Comparison of ENCODE assay signal across 8 cellular contexts in the genomic region with DNA sequence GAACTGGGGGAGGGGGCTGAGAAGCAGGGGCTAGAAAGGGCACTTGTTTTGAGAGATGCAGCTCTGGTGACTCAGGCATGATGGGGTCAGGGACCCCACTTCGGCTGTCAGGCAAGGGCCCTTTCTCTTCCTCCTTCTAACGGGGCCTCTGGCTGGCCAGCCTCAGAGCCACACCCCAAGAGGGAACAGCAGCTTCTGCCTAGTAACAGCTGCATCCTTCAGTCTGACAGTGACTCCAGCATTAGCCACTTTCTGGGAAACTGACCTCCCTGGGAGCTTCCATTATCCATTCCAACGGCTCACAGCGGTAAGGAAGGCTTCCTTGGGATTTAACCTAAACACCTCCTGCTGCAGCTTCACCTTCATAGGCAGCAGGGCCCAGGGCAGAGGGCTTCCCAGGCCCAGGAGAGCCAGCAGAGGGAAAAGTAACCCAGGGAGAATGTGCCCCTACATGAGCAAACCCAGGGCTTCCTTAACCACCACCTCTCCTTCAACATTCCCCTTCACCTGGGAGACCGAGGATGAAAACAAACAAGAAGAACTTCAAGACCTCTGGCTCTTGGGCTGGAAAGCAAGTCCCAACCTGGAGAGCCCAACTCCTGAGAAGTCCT. TPM values are rescaled to one million over a fixed set of nuclear protein-coding genes. Genes with fewer than 3 reads are reported as not detected.
DNase-seq lines count a peak whose midpoint lies in the region; ATAC-seq and TF ChIP-seq lines count a peak whose summit lies in the region.

No MANE protein-coding gene starts in this region.

- peaks cover 52% of the 10 kb centered on the region for H3K4me1 Mint-ChIP-seq in activated T-cell treated with anti-CD3 and anti-CD28 coated beads, Interleukin-2, amount 50 U/mL, for 24 hours (ENCODE audit: low read depth)

- TF ChIP-seq CTCF in HL-60 (IDR thresholded peaks at IDR 0.05; ENCODE audit: insufficient read depth, low read length): no peak
- TF ChIP-seq CTCF in ascending aorta (IDR thresholded peaks at IDR 0.05): no peak
- TF ChIP-seq CTCF in spleen (IDR thresholded peaks at IDR 0.05 in 8 of 11, conservative IDR thresholded peaks at IDR 0.05 in 3 of 11): no peak

- H3K27ac ChIP-seq in HL-60 (replicated peaks): peak overlapping the region; percentile 47
- H3K27ac ChIP-seq in ascending aorta: peak overlapping the region; percentile 27 to 91
- no peak overlapping the region for H3K27ac ChIP-seq in iPS-20b (ENCODE audit: low read length)
- H3K27ac ChIP-seq in spleen: peak overlapping the region in 6 of 8 donors; percentile 21 to 93 (median 80)

- DNase-seq in HL-60 (ENCODE audit: low read depth in 1 of 2, low spot score in 1 of 2): peak in 1 of 2 experiments; percentile 71
- peak in 1 of 2 donors; percentile 73 for DNase-seq in ascending aorta (ENCODE audit: low spot score in 2 of 2)
- peak; percentile 81 for DNase-seq in spleen
- DNase-seq in DMS153 treated with DMSO at 0.1 percent for 48 hours (lab: John Stamatoyannopoulos, UW; ENCODE audit: unreplicated experiment): no peak
- DNase-seq in NK-92 treated with Interleukin-12 subunit alpha and Interleukin-12 subunit beta, amount 100 ng/mL, for 24 hours (lab: John Stamatoyannopoulos, UW): no peak
- DNase-seq in activated T-cell treated with anti-CD3 and anti-CD28 coated beads, Interleukin-2, amount 50 U/mL, for 24 hours: no peak

- peaks cover 5 to 35% of the 10 kb centered on the region in 2 donors for H3K4me1 ChIP-seq in ascending aorta
- H3K4me1 ChIP-seq in iPS-20b (ENCODE audit: insufficient read depth, low read length): peaks cover 26% of the 10 kb centered on the region
- peaks cover 26 to 86% (median 56%) of the 10 kb centered on the region in 6 donors for H3K4me1 ChIP-seq in spleen

- ATAC-seq in GM19455 (IDR thresholded peaks at IDR 0.05; ENCODE audit: unreplicated experiment): no peak

- no peaks in the 10 kb centered on the region for H3K9me3 Mint-ChIP-seq in activated T-cell treated with anti-CD3 and anti-CD28 coated beads, Interleukin-2, amount 50 U/mL, for 24 hours

- no peaks in the 10 kb centered on the region for H3K9me3 ChIP-seq in ascending aorta
- H3K9me3 ChIP-seq in iPS-20b (ENCODE audit: insufficient read depth, low read depth, low read length): no peaks in the 10 kb centered on the region
- no peaks in the 10 kb centered on the region for H3K9me3 ChIP-seq in spleen

- H3K4me3 Mint-ChIP-seq in activated T-cell treated with anti-CD3 and anti-CD28 coated beads, Interleukin-2, amount 50 U/mL, for 24 hours: no peak overlapping the region

- H3K36me3 Mint-ChIP-seq in activated T-cell treated with anti-CD3 and anti-CD28 coated beads, Interleukin-2, amount 50 U/mL, for 24 hours (ENCODE audit: low read depth): peaks cover 6% of the 10 kb centered on the region

- H3K27me3 ChIP-seq in HL-60 (ENCODE audit: insufficient read depth, poor library complexity, severe bottlenecking) (no peaks in the 10 kb centered on the region), ascending aorta (no peaks in the 10 kb centered on the region), iPS-20b (ENCODE audit: insufficient read depth, low read length) (no peaks in the 10 kb centered on the region), spleen (replicated peaks in 1 of 7) (no peaks in the 10 kb centered on the region)

- H3K27ac Mint-ChIP-seq in activated T-cell treated with anti-CD3 and anti-CD28 coated beads, Interleukin-2, amount 50 U/mL, for 24 hours: no peak overlapping the region

- no peak for TF ChIP-seq POLR2A in spleen (IDR thresholded peaks at IDR 0.05)

- intact Hi-C loops in ascending aorta (cut with DNase I) (no loop called here), spleen (cut with DNase I; ENCODE audit: low total_unique reads) (no loop called here)

- peaks cover 3 to 7% of the 10 kb centered on the region in 2 donors for H3K36me3 ChIP-seq in ascending aorta
- H3K36me3 ChIP-seq in iPS-20b (ENCODE audit: insufficient read depth, low read depth, low read length): peaks cover 13% of the 10 kb centered on the region
- peaks cover 0 to 11% (median 0%) of the 10 kb centered on the region in 6 donors for H3K36me3 ChIP-seq in spleen

- H3K4me3 ChIP-seq in HL-60 (replicated peaks; ENCODE audit: insufficient read depth, low read length) (no peak overlapping the region; the same call in 1 of the 2 replicates), ascending aorta (no peak overlapping the region), iPS-20b (ENCODE audit: low read length) (peak overlapping the region; percentile 26; the same call in 1 of the 2 replicates), spleen (peak overlapping the region in 1 of 8 donors; percentile 24)

- H3K9ac ChIP-seq in iPS-20b (ENCODE audit: low read depth, low read length): no peak overlapping the region

- WGBS in spleen, 5 donors: 51 to 70% (median 63%) methylated on average over 5 of the region's 5 CpGs

- H3K27me3 Mint-ChIP-seq in activated T-cell treated with anti-CD3 and anti-CD28 coated beads, Interleukin-2, amount 50 U/mL, for 24 hours: no peaks in the 10 kb centered on the region

RNA-seq across cellular contexts. Expression of gene NCKAP5L, which starts 2.7 kb away (rescaled TPM):
- total RNA-seq in ascending aorta (33.4 TPM), spleen (10 to 100 TPM; 19.9 to 29.4 (median 23.6) TPM)
- polyA plus RNA-seq in spleen: 10 to 100 TPM in 1 of 3 donors, 1 to 10 TPM in 2; 3.6 to 15.3 (median 7.0) TPM

RNA-seq across cellular contexts. Expression of gene BCDIN3D, which starts 17.4 kb away (rescaled TPM):
- total RNA-seq in ascending aorta: 2.6 TPM
- 1 to 10 TPM; 4.8 to 7.4 (median 5.3) TPM for total RNA-seq in spleen
- 1 to 10 TPM; 3.3 to 5.1 (median 4.6) TPM for polyA plus RNA-seq in spleen
